ENCODE assay signal across 9 cellular contexts in the genomic region with DNA sequence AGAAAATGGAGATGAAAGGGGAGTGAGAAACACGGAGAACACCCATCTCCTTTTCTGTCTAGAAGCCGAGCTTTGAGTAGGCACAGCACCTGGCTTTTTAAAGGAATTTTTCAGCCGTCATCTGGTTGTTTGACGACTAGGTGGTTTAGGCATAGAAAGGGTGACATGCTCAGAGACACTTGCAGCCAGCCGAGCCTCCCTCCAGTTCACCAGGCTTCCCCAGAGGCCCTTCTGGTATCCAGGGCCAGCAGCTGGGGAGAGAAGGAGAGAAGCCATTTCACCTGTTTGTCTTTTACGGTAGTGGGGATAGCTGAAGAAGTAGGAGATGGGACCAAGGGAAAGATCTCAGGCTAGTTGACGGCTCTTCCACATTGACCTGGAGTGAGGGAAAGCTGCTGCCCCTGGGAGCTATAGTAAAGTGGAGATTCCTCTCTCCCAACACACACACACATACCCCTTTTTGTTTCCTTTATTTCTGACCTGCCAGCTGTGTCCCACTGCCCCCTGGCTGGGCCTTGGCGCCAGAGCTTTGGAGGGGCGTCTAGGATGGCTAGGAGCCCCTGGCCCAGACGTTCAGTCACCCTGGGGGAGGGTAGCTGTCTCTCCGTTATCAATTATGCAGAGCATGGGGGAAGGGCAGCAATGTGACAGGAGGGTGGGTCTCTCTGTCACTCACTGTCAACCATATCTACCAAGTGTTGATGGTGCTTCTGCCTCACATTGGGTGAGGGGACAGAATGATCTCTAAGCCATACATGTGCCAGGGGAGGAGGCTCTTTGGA. TPM values are rescaled to one million over a fixed set of nuclear protein-coding genes. Genes with fewer than 3 reads are reported as not detected.
DNase-seq lines count a peak whose midpoint lies in the region; ATAC-seq and TF ChIP-seq lines count a peak whose summit lies in the region.
"Had no signal": no experiment of that assay in that cellular context is flagged by ENCODE, and none has a peak within 500 bp of the region (broad histone marks: within the 10 kb centered on the region; RNA-seq: fewer than 3 reads in every experiment).

No MANE protein-coding gene starts in this region.

- no peak for TF ChIP-seq POLR2A in erythroblast (IDR thresholded peaks at IDR 0.05; ENCODE audit: low read length)

- intact Hi-C loops in posterior vena cava (cut with DNase I) = no loop called here

- DNase-seq in OCI-M1 (lab: John Stamatoyannopoulos, UW) (peak; percentile 70), erythroblast (lab: John Stamatoyannopoulos, UW) (peak; percentile 48 to 64), posterior vena cava (ENCODE audit: low spot score) (peak; percentile 55), DMS153 (lab: John Stamatoyannopoulos, UW) (no peak), NCI-H524 treated with DMSO at 0.1 percent for 48 hours (lab: John Stamatoyannopoulos, UW) (no peak), DMS114 treated with DMSO at 0.1 percent for 48 hours (lab: John Stamatoyannopoulos, UW; ENCODE audit: unreplicated experiment) (no peak)

- TF ChIP-seq CTCF in GM12875 (IDR thresholded peaks at IDR 0.05; ENCODE audit: borderline replicate concordance, insufficient read depth, low read depth, low read length) = no peak

- H3K4me3 ChIP-seq in GM12875 (ENCODE audit: low read depth, low read length) = peak overlapping the region; percentile 49

- no peak for ATAC-seq in GM21737 (IDR thresholded peaks at IDR 0.05; ENCODE audit: unreplicated experiment)

RNA-seq across cellular contexts. Expression of a gene that starts 5.5 kb away (rescaled TPM):
- total RNA-seq in posterior vena cava = 10 to 100 TPM; 21.7 to 29.4 TPM

RNA-seq across cellular contexts. Expression of a gene that starts 7.3 kb away (rescaled TPM):
- total RNA-seq in posterior vena cava = 10 to 100 TPM; 12.8 to 16.8 TPM

RNA-seq across cellular contexts. Expression of a gene that starts 13.5 kb away (rescaled TPM):
- total RNA-seq in posterior vena cava = not detected
- total RNA-seq: T-helper 2 cell treated with Interferon-gamma antibody and Interleukin-4, amounts not matched to agents 100 ng/mL and 5 ng/mL, for 36 hours had no signal

RNA-seq across cellular contexts. Expression of a gene that starts 41.9 kb away (rescaled TPM):
- 100 to 1,000 TPM; 500 to 501 TPM for total RNA-seq in posterior vena cava

RNA-seq across cellular contexts. Expression of a gene that starts 52.3 kb away (rescaled TPM):
- 100 to 1,000 TPM in 1 of 2 donors, 10 to 100 TPM in 1; 99.1 to 102 TPM for total RNA-seq in posterior vena cava

Comparison
In these comparisons a context has a peak if more than half of its experiments do, and no peak if none do; other contexts are left out.
1. DNase-seq: peak in OCI-M1 (single experiment), erythroblast (2 of 2) and posterior vena cava (single experiment); none in DMS153 (single experiment), NCI-H524 treated with DMSO at 0.1 percent for 48 hours (single experiment) and DMS114 treated with DMSO at 0.1 percent for 48 hours (single experiment).